In genomic region chr20:48302149-48302548, GRCh38 we compare ENCODE assay signal across 22 cellular contexts.
"Had no signal": no experiment of that assay in that cellular context is flagged by ENCODE, and none has a peak within 500 bp of the region (broad histone marks: within the 10 kb centered on the region; RNA-seq: fewer than 3 reads in every experiment).

No MANE protein-coding gene starts in this region.

- ATAC-seq: foreskin keratinocyte; gastroesophageal sphincter; heart left ventricle; left cardiac atrium; left lung; left ventricle myocardium superior; lower lobe of right lung; naive thymus-derived CD4-positive, alpha-beta T cell had no signal

- H3K27ac ChIP-seq: coronary artery, dorsolateral prefrontal cortex, esophagus muscularis mucosa, foreskin keratinocyte, gastroesophageal sphincter, heart left ventricle, left lung, lower lobe of right lung had no signal

- FAIRE-seq: colon, endothelial cell of umbilical vein, frontal cortex, islet of Langerhans, keratinocyte had no signal

- H3K36me3 ChIP-seq: esophagus muscularis mucosa, gastroesophageal sphincter, heart left ventricle, left lung, lower lobe of right lung had no signal

- H3K27ac Mint-ChIP-seq: naive thymus-derived CD4-positive, alpha-beta T cell had no signal

- H3K4me1 ChIP-seq: left lung had no signal

- H3K4me3 Mint-ChIP-seq: naive thymus-derived CD4-positive, alpha-beta T cell had no signal

- H3K4me3 ChIP-seq: coronary artery, dorsolateral prefrontal cortex, esophagus muscularis mucosa, gastroesophageal sphincter, heart left ventricle, left lung, lower lobe of right lung had no signal

- DNase-seq: dermis blood vessel endothelial cell; dorsolateral prefrontal cortex; effector CD4-positive, alpha-beta T cell; effector memory CD4-positive, alpha-beta T cell; foreskin keratinocyte; heart left ventricle; hippocampal formation; left cardiac atrium; left lung; left ventricle myocardium superior; lower lobe of right lung; mesenchymal stem cell; midbrain; naive thymus-derived CD4-positive, alpha-beta T cell had no signal

- H3K4me1 Mint-ChIP-seq: naive thymus-derived CD4-positive, alpha-beta T cell had no signal

- H3K9me3 ChIP-seq: esophagus muscularis mucosa, left lung, lower lobe of right lung had no signal

- H3K36me3 Mint-ChIP-seq: naive thymus-derived CD4-positive, alpha-beta T cell had no signal

- H3K27me3 ChIP-seq: dorsolateral prefrontal cortex, esophagus muscularis mucosa, gastroesophageal sphincter, left lung had no signal
